ENCODE assay signal across 7 cellular contexts in genomic region chr19:40453943-40454342, GRCh38. TPM values are rescaled to one million over a fixed set of nuclear protein-coding genes. Genes with fewer than 3 reads are reported as not detected.
DNase-seq lines count a peak whose midpoint lies in the region; ATAC-seq, FAIRE-seq and TF ChIP-seq lines count a peak whose summit lies in the region.
"Not testable (repeated sequence)": the region's sequence is repeated elsewhere in the genome, so short reads cannot be mapped to it uniquely, and the experiment has no call there.

No MANE protein-coding gene starts in this region.

- H2AK5ac ChIP-seq in IMR-90 (ENCODE audit: low read depth, low read length) = 0 out of 2 replicates have a peak overlapping the region, but pooled peaks have one; percentile 16

- not testable (repeated sequence) for H2AFZ ChIP-seq in IMR-90 (replicated peaks; ENCODE audit: low read length, poor library complexity); K562 (ENCODE audit: low read depth, low read length)

- WGBS in A549 (ENCODE audit: missing lambda C conversion rate) = 94% methylated on average over 6 of the region's 6 CpGs
- WGBS in IMR-90 (ENCODE audit: extremely low coverage in 2 of 2, insufficient read length in 1 of 2), 2 experiments = no CpG with 5 or more reads among the region's 6 CpGs
- 94% methylated on average over 4 of the region's 6 CpGs for whole genome bisulfite sequencing in K562 (ENCODE audit: insufficient coverage, low coverage, missing lambda C conversion rate)
- 42 to 70% methylated on average over 6 of the region's 6 CpGs for WGBS in esophagus squamous epithelium, 2 donors

- H3K27me3 ChIP-seq in IMR-90 (ENCODE audit: control insufficient read depth, insufficient read depth, low read length); K562 (ENCODE audit: control insufficient read depth in 2 of 2, insufficient read depth in 2 of 2, low read length in 2 of 2); esophagus squamous epithelium: not testable (repeated sequence)

- not testable (repeated sequence) for H3K79me2 ChIP-seq in K562 (ENCODE audit: control insufficient read depth, insufficient read depth, low read length)

- BruUV-seq in IMR-90 (replicated peaks; lab: Mats Ljungman, UMichigan); K562 (replicated peaks; lab: Mats Ljungman, UMichigan): not testable (repeated sequence)

- H3K18ac ChIP-seq in IMR-90 (ENCODE audit: low read depth, low read length) = not testable (repeated sequence)

- not testable (repeated sequence) for H3K9ac ChIP-seq in IMR-90 (ENCODE audit: low read depth, low read length); K562 (ENCODE audit: insufficient read depth in 1 of 2, low read depth in 2 of 2, low read length in 2 of 2)

- not testable (repeated sequence) for H3K4me2 ChIP-seq in A549; IMR-90 (ENCODE audit: low read depth, low read length); K562 (ENCODE audit: insufficient read depth, low read length)

- not testable (repeated sequence) for H3K9me3 ChIP-seq in A549; IMR-90 (ENCODE audit: control insufficient read depth, insufficient read depth, low read length); K562 (replicated peaks; ENCODE audit: control insufficient read depth, insufficient read depth, low read depth, low read length); esophagus squamous epithelium

- in situ Hi-C loops in IMR-90 (cut with MboI; ENCODE audit: low sequenced_read_pairs); K562 (cut with MboI): not testable (repeated sequence)

- not testable (repeated sequence) for H3K27ac ChIP-seq in A549; IMR-90 (ENCODE audit: insufficient read depth, low read length); K562 (ENCODE audit: extremely low read depth, low read depth, low read length)
- H3K27ac ChIP-seq in esophagus squamous epithelium = peak overlapping the region; percentile 28 to 67 (median 50)

- not testable (repeated sequence) for H2BK120ac ChIP-seq in IMR-90 (ENCODE audit: low read depth, low read length)

- not testable (repeated sequence) for H4K5ac ChIP-seq in IMR-90 (ENCODE audit: low read depth, low read length)

- H3K4ac ChIP-seq in IMR-90 (ENCODE audit: low read depth, low read length) = not testable (repeated sequence)

- TF ChIP-seq EP300 in A549 (IDR thresholded peaks at IDR 0.05); K562 (IDR thresholded peaks at IDR 0.05; ENCODE audit: low read length): not testable (repeated sequence)

- not testable (repeated sequence) for TF ChIP-seq CTCF in A549 (IDR thresholded peaks at IDR 0.05); IMR-90 (conservative IDR thresholded peaks at IDR 0.05; ENCODE audit: low read depth, low read length); K562 (IDR thresholded peaks at IDR 0.05 in 2 of 3, conservative IDR thresholded peaks at IDR 0.05 in 1 of 3; ENCODE audit: insufficient read depth in 2 of 3, low read depth in 1 of 3, low read length in 3 of 3); esophagus squamous epithelium (IDR thresholded peaks at IDR 0.05)

- not testable (repeated sequence) for H4K20me1 ChIP-seq in IMR-90 (ENCODE audit: insufficient read depth, low read length); K562 (replicated peaks; ENCODE audit: control insufficient read depth, insufficient read depth, low read length)

- TF ChIP-seq RAD21 in A549 (conservative IDR thresholded peaks at IDR 0.05 in 1 of 2, IDR thresholded peaks at IDR 0.05 in 1 of 2); IMR-90 (IDR thresholded peaks at IDR 0.05; ENCODE audit: low read length); K562 (CRISPR knock-in tag; conservative IDR thresholded peaks at IDR 0.05 in 1 of 2, IDR thresholded peaks at IDR 0.05 in 1 of 2): not testable (repeated sequence)

- H3K14ac ChIP-seq in IMR-90 (replicated peaks; ENCODE audit: low read depth, low read length) = not testable (repeated sequence)

- not testable (repeated sequence) for ATAC-seq in A549, K562
- peak; percentile 44 for ATAC-seq in IMR-90 (ENCODE audit: low read depth)

- not testable (repeated sequence) for H3K9me1 ChIP-seq in IMR-90 (ENCODE audit: insufficient read depth, low read length); K562 (ENCODE audit: control insufficient read depth, insufficient read depth, low read length)

- POLR2A ChIA-PET in A549 (lab: Yijun Ruan, JAX) = interaction anchor here (0.8 to 2.4 kb wide), 5 partner anchors 9 to 28 kb away, joined by 3 to 13 read pairs (median 4); partner anchors contain the start of genes BLVRB and SERTAD1
- POLR2A ChIA-PET in IMR-90 (lab: Charles Lee; ENCODE audit: unreplicated experiment) = not testable (repeated sequence)
- POLR2A ChIA-PET in K562 (lab: Yijun Ruan, JAX) = interaction anchor here (0.6 to 4.2 kb wide), 8 partner anchors 8 to 156 kb away, joined by 3 to 43 read pairs (median 3); partner anchors contain the start of gene BLVRB

- DNase-seq in A549 (ENCODE audit: low read depth in 1 of 2, low spot score in 1 of 2); K562 (ENCODE audit: extremely low read depth in 1 of 4, low spot score in 3 of 4); esophagus squamous epithelium (lab: John Stamatoyannopoulos, UW): not testable (repeated sequence)
- DNase-seq in EL = peak; percentile 46
- peak; percentile 12 for DNase-seq in IMR-90
- DNase-seq in SW480 (ENCODE audit: low spot score) = peak; percentile 33
- peak; percentile 9 for DNase-seq in myocyte (ENCODE audit: low read depth)

- H3K4me3 ChIP-seq in A549; IMR-90 (ENCODE audit: insufficient read depth, low read depth, low read length); K562; esophagus squamous epithelium: not testable (repeated sequence)

- FAIRE-seq in A549 (lab: Jason Lieb, UNC) = peak; percentile 72
- FAIRE-seq in K562 (lab: Jason Lieb, UNC) = not testable (repeated sequence)

- H2BK5ac ChIP-seq in IMR-90 (ENCODE audit: low read depth, low read length, poor library complexity, severe bottlenecking) = not testable (repeated sequence)

- H2AK9ac ChIP-seq in IMR-90 (replicated peaks; ENCODE audit: low read depth, low read length, poor library complexity) = not testable (repeated sequence)

- H3K79me1 ChIP-seq in IMR-90 (ENCODE audit: low read depth in 1 of 2, low read length in 2 of 2) = not testable (repeated sequence)

- not testable (repeated sequence) for TF ChIP-seq POLR2A in A549 (IDR thresholded peaks at IDR 0.05; ENCODE audit: low read length); IMR-90 (IDR thresholded peaks at IDR 0.05; ENCODE audit: low read depth, low read length); K562 (conservative IDR thresholded peaks at IDR 0.05); esophagus squamous epithelium (IDR thresholded peaks at IDR 0.05)

- intact Hi-C loops in IMR-90 (cut with micrococcal nuclease); K562 (cut with micrococcal nuclease); esophagus squamous epithelium (cut with DNase I): not testable (repeated sequence)

- H3K36me3 ChIP-seq in IMR-90 (ENCODE audit: control insufficient read depth, insufficient read depth, low read length) = not testable (repeated sequence)
- H3K36me3 ChIP-seq in K562 (ENCODE audit: control insufficient read depth, insufficient read depth, low read length) (peaks cover 84% of the 10 kb centered on the region), esophagus squamous epithelium (peaks cover 11 to 70% (median 11%) of the 10 kb centered on the region in 3 donors)

- H2BK15ac ChIP-seq in IMR-90 (ENCODE audit: low read depth, low read length) = not testable (repeated sequence)

- dilution Hi-C loops in IMR-90 (cut with HindIII; ENCODE audit: low sequenced_read_pairs, unreplicated experiment) = not testable (repeated sequence)

- not testable (repeated sequence) for H3K23ac ChIP-seq in IMR-90 (ENCODE audit: low read depth, low read length)

- not testable (repeated sequence) for H4K91ac ChIP-seq in IMR-90 (ENCODE audit: insufficient read depth, low read depth, low read length)

- H3K4me1 ChIP-seq in A549; IMR-90 (ENCODE audit: control insufficient read depth, insufficient read depth, low read length); K562 (replicated peaks in 1 of 2; ENCODE audit: control insufficient read depth in 2 of 2, insufficient read depth in 2 of 2, low read length in 2 of 2): not testable (repeated sequence)
- peaks cover 0 to 20% (median 0%) of the 10 kb centered on the region in 3 donors for H3K4me1 ChIP-seq in esophagus squamous epithelium

- CTCF ChIA-PET in A549 (lab: Yijun Ruan, JAX) (interaction anchor here (0.9 to 46.6 kb wide), 12 partner anchors 9 to 180 kb away, joined by 3 to 950 read pairs (median 6); partner anchors contain the start of genes BLVRB, PRX, SERTAD1 and SERTAD3), IMR-90 (lab: Yijun Ruan, JAX) (interaction anchor here (0.7 to 2.9 kb wide), 2 partner anchors 10 to 26 kb away, joined by 3 to 10 read pairs; no protein-coding TSS in a partner anchor)
- CTCF ChIA-PET in K562 (lab: Yijun Ruan, JAX; ENCODE audit: low intra/inter-chr PET ratio) = not testable (repeated sequence)

- not testable (repeated sequence) for H3K56ac ChIP-seq in IMR-90 (ENCODE audit: extremely low read depth, insufficient read depth, low read length)

- H4K8ac ChIP-seq in IMR-90 (ENCODE audit: low read depth in 2 of 2, low read length in 2 of 2) = not testable (repeated sequence)

- not testable (repeated sequence) for H2BK20ac ChIP-seq in IMR-90 (ENCODE audit: low read depth, low read length)

RNA-seq across cellular contexts. Expression of gene SERTAD3, which starts 9.8 kb away (rescaled TPM):
- polyA plus RNA-seq in A549 (2011; rRNA removed) (40.2 and 41.7 TPM in 2 replicates), A549 (2017; fragmentation: RNase III; extraction: RNeasy Plus Mini Kit Qiagen cat#74134 plus additional on column Dnase treatment) (35.5 to 41.2 TPM (median 39.7 TPM) in 3 replicates), IMR-90 (2012; rRNA removed) (17.9 and 20.5 TPM in 2 replicates), K562 (2011; rRNA removed) (17.6 and 18.9 TPM in 2 replicates), K562 (2014; fragmentation: Illumina TruSeq; extraction: Trizol) (15.1 and 18.6 TPM in 2 replicates), K562 (2014; fragmentation: Nextera tagmentation; extraction: Ambion mirVana) (1 to 10 TPM; 5.4 to 5.9 TPM), K562 (2014; rRNA removed) (18.1 and 18.5 TPM in 2 replicates)
- polyA plus RNA-seq in A549 (2012; cell fraction: cytosol; rRNA removed) = 24.7 and 32.8 TPM in 2 replicates
- 26.5 and 34.1 TPM in 2 replicates for polyA plus RNA-seq in A549 (2012; cell fraction: nucleus; rRNA removed)
- polyA minus RNA-seq in A549 (2011; rRNA and poly(A)+ RNA removed) = 63.1 and 71.7 TPM in 2 replicates
- total RNA-seq in IMR-90 (2012; rRNA removed) (23.3 and 25.6 TPM in 2 replicates), K562 (2014; rRNA removed) (17.5 and 19.3 TPM in 2 replicates), K562 (2014; rRNA removed; fragmentation: Illumina TruSeq; extraction: Trizol) (16.1 and 17.2 TPM in 2 replicates), K562 (2015; rRNA removed; fragmentation: Illumina TruSeq; extraction: Trizol) (21.6 and 27.7 TPM in 2 replicates), K562 (2021) (28.9 and 31.4 TPM in 2 replicates), esophagus squamous epithelium (10 to 100 TPM in 3 of 4 donors, 1 to 10 TPM in 1; 8.9 to 17.4 (median 12.0) TPM), myocyte (28.1 and 35.2 TPM in 2 replicates)
- 11.3 and 12.1 TPM in 2 replicates for polyA plus RNA-seq in IMR-90 (2012; cell fraction: cytosol; rRNA removed)
- polyA plus RNA-seq in IMR-90 (2012; cell fraction: nucleus; rRNA removed; ENCODE audit: low replicate concordance) = 9.0 and 10.8 TPM in 2 replicates
- total RNA-seq in K562 (2011; cell fraction: chromatin; rRNA removed; ENCODE audit: low replicate concordance) = 16.7 and 27.2 TPM in 2 replicates
- total RNA-seq in K562 (2011; cell fraction: nucleolus; rRNA removed) = 20.4 and 20.7 TPM in 2 replicates
- total RNA-seq in K562 (2011; cell fraction: nucleoplasm; rRNA removed) = 24.9 and 26.9 TPM in 2 replicates
- 19.3 and 35.5 TPM in 2 replicates for polyA plus RNA-seq in K562 (2011; cell fraction: cytosol; rRNA removed)
- polyA plus RNA-seq in K562 (2011; cell fraction: nucleus; rRNA removed) = 17.8 and 23.4 TPM in 2 replicates
- polyA plus RNA-seq in K562 (2012) = 20.7 and 22.0 TPM in 2 replicates
- 18.4 and 23.4 TPM in 2 replicates for polyA minus RNA-seq in K562 (2011; rRNA and poly(A)+ RNA removed)
- polyA minus RNA-seq in K562 (2011; cell fraction: cytosol; rRNA and poly(A)+ RNA removed) = 24.3 and 28.9 TPM in 2 replicates
- 8.1 and 13.9 TPM in 2 replicates for polyA minus RNA-seq in K562 (2011; cell fraction: nucleus; rRNA and poly(A)+ RNA removed)
- 42.8 TPM for polyA plus RNA-seq in myocyte (2012)

RNA-seq across cellular contexts. Expression of gene BLVRB, which starts 11.6 kb away (rescaled TPM):
- 202 and 241 TPM in 2 replicates for polyA plus RNA-seq in A549 (2011; rRNA removed)
- 713 and 819 TPM in 2 replicates for polyA plus RNA-seq in A549 (2012; cell fraction: cytosol; rRNA removed)
- 565 and 810 TPM in 2 replicates for polyA plus RNA-seq in A549 (2012; cell fraction: nucleus; rRNA removed)
- 280 to 298 TPM (median 296 TPM) in 3 replicates for polyA plus RNA-seq in A549 (2017; fragmentation: RNase III; extraction: RNeasy Plus Mini Kit Qiagen cat#74134 plus additional on column Dnase treatment)
- 192 and 225 TPM in 2 replicates for polyA minus RNA-seq in A549 (2011; rRNA and poly(A)+ RNA removed)
- 65.2 and 67.5 TPM in 2 replicates for total RNA-seq in IMR-90 (2012; rRNA removed)
- 102 and 113 TPM in 2 replicates for polyA plus RNA-seq in IMR-90 (2012; rRNA removed)
- polyA plus RNA-seq in IMR-90 (2012; cell fraction: cytosol; rRNA removed) = 102 and 191 TPM in 2 replicates
- polyA plus RNA-seq in IMR-90 (2012; cell fraction: nucleus; rRNA removed; ENCODE audit: low replicate concordance) = 34.9 and 86.3 TPM in 2 replicates
- total RNA-seq in K562 (2011; cell fraction: chromatin; rRNA removed; ENCODE audit: low replicate concordance) = 26.9 and 65.0 TPM in 2 replicates
- 107 and 125 TPM in 2 replicates for total RNA-seq in K562 (2011; cell fraction: nucleolus; rRNA removed)
- 74.7 and 75.7 TPM in 2 replicates for total RNA-seq in K562 (2011; cell fraction: nucleoplasm; rRNA removed)
- total RNA-seq in K562 (2014; rRNA removed) = 749 and 813 TPM in 2 replicates
- total RNA-seq in K562 (2014; rRNA removed; fragmentation: Illumina TruSeq; extraction: Trizol) = 110 and 229 TPM in 2 replicates
- total RNA-seq in K562 (2015; rRNA removed; fragmentation: Illumina TruSeq; extraction: Trizol) = 331 and 332 TPM in 2 replicates
- total RNA-seq in K562 (2021) = 457 and 476 TPM in 2 replicates
- polyA plus RNA-seq in K562 (2011; rRNA removed) = 368 and 461 TPM in 2 replicates
- 836 and 2,229 TPM in 2 replicates for polyA plus RNA-seq in K562 (2011; cell fraction: cytosol; rRNA removed)
- polyA plus RNA-seq in K562 (2011; cell fraction: nucleus; rRNA removed) = 252 and 288 TPM in 2 replicates
- polyA plus RNA-seq in K562 (2012) = 416 and 585 TPM in 2 replicates
- polyA plus RNA-seq in K562 (2014; fragmentation: Illumina TruSeq; extraction: Trizol) = 260 and 428 TPM in 2 replicates
- 100 to 1,000 TPM in 1 of 2 experiments, 10 to 100 TPM in 1; 81.1 to 184 TPM for polyA plus RNA-seq in K562 (2014; fragmentation: Nextera tagmentation; extraction: Ambion mirVana)
- polyA plus RNA-seq in K562 (2014; rRNA removed) = 634 and 677 TPM in 2 replicates
- polyA minus RNA-seq in K562 (2011; rRNA and poly(A)+ RNA removed) = 85.4 and 138 TPM in 2 replicates
- 198 and 225 TPM in 2 replicates for polyA minus RNA-seq in K562 (2011; cell fraction: cytosol; rRNA and poly(A)+ RNA removed)
- polyA minus RNA-seq in K562 (2011; cell fraction: nucleus; rRNA and poly(A)+ RNA removed) = 34.6 and 38.7 TPM in 2 replicates
- 100 to 1,000 TPM; 177 to 283 (median 236) TPM for total RNA-seq in esophagus squamous epithelium
- 75.8 and 76.3 TPM in 2 replicates for total RNA-seq in myocyte
- 101 TPM for polyA plus RNA-seq in myocyte (2012)

RNA-seq across cellular contexts. Expression of gene SPTBN4, which starts 12.9 kb away (rescaled TPM):
- polyA plus RNA-seq in A549 (2011; rRNA removed) (1.4 and 2.2 TPM in 2 replicates), A549 (2017; fragmentation: RNase III; extraction: RNeasy Plus Mini Kit Qiagen cat#74134 plus additional on column Dnase treatment) (1.2 to 2.0 TPM (median 1.4 TPM) in 3 replicates), IMR-90 (2012; rRNA removed) (0.59 and 0.91 TPM in 2 replicates), K562 (2011; rRNA removed) (1.2 and 1.3 TPM in 2 replicates), K562 (2014; fragmentation: Illumina TruSeq; extraction: Trizol) (0.51 and 0.70 TPM in 2 replicates), K562 (2014; fragmentation: Nextera tagmentation; extraction: Ambion mirVana) (under 1 TPM; 0.01 to 0.10 TPM), K562 (2014; rRNA removed) (1.2 and 1.3 TPM in 2 replicates)
- 2.0 TPM in 2 replicates for polyA plus RNA-seq in A549 (2012; cell fraction: cytosol; rRNA removed)
- 3.9 and 4.2 TPM in 2 replicates for polyA plus RNA-seq in A549 (2012; cell fraction: nucleus; rRNA removed)
- 1.1 and 1.2 TPM in 2 replicates for polyA minus RNA-seq in A549 (2011; rRNA and poly(A)+ RNA removed)
- total RNA-seq in IMR-90 (2012; rRNA removed) (0.72 and 0.83 TPM in 2 replicates), K562 (2014; rRNA removed) (0.86 and 2.0 TPM in 2 replicates), K562 (2014; rRNA removed; fragmentation: Illumina TruSeq; extraction: Trizol) (0.16 and 0.47 TPM in 2 replicates), K562 (2015; rRNA removed; fragmentation: Illumina TruSeq; extraction: Trizol) (0.83 and 1.3 TPM in 2 replicates), K562 (2021) (1.5 and 1.6 TPM in 2 replicates), esophagus squamous epithelium (1 to 10 TPM in 2 of 4 donors, under 1 TPM in 2; 0.08 to 2.0 (median 1.2) TPM), myocyte (0.31 and 1.3 TPM in 2 replicates)
- 0.50 and 1.9 TPM in 2 replicates for polyA plus RNA-seq in IMR-90 (2012; cell fraction: cytosol; rRNA removed)
- polyA plus RNA-seq in IMR-90 (2012; cell fraction: nucleus; rRNA removed; ENCODE audit: low replicate concordance) = 2.4 and 2.6 TPM in 2 replicates
- 5.7 and 11.0 TPM in 2 replicates for total RNA-seq in K562 (2011; cell fraction: chromatin; rRNA removed; ENCODE audit: low replicate concordance)
- total RNA-seq in K562 (2011; cell fraction: nucleolus; rRNA removed) = 3.8 and 4.5 TPM in 2 replicates
- 5.3 and 6.9 TPM in 2 replicates for total RNA-seq in K562 (2011; cell fraction: nucleoplasm; rRNA removed)
- polyA plus RNA-seq in K562 (2011; cell fraction: cytosol; rRNA removed) = 0.94 and 1.8 TPM in 2 replicates
- polyA plus RNA-seq in K562 (2011; cell fraction: nucleus; rRNA removed) = 2.6 and 3.5 TPM in 2 replicates
- 1.7 and 1.9 TPM in 2 replicates for polyA plus RNA-seq in K562 (2012)
- polyA minus RNA-seq in K562 (2011; rRNA and poly(A)+ RNA removed) = 1.1 and 1.5 TPM in 2 replicates
- polyA minus RNA-seq in K562 (2011; cell fraction: cytosol; rRNA and poly(A)+ RNA removed) = 0.38 and 0.46 TPM in 2 replicates
- 0.81 and 1.4 TPM in 2 replicates for polyA minus RNA-seq in K562 (2011; cell fraction: nucleus; rRNA and poly(A)+ RNA removed)
- 1.6 TPM for polyA plus RNA-seq in myocyte (2012)

RNA-seq across cellular contexts. Expression of gene SERTAD1, which starts 28.2 kb away (rescaled TPM):
- polyA plus RNA-seq in A549 (2011; rRNA removed) (10.0 and 10.7 TPM in 2 replicates), A549 (2017; fragmentation: RNase III; extraction: RNeasy Plus Mini Kit Qiagen cat#74134 plus additional on column Dnase treatment) (12.5 to 14.9 TPM (median 13.6 TPM) in 3 replicates), IMR-90 (2012; rRNA removed) (21.1 and 29.5 TPM in 2 replicates), K562 (2011; rRNA removed) (6.1 and 6.8 TPM in 2 replicates), K562 (2014; fragmentation: Illumina TruSeq; extraction: Trizol) (2.3 and 5.0 TPM in 2 replicates), K562 (2014; fragmentation: Nextera tagmentation; extraction: Ambion mirVana) (under 1 TPM; 0.15 to 0.85 TPM), K562 (2014; rRNA removed) (6.7 TPM in 2 replicates)
- 30.9 and 31.2 TPM in 2 replicates for polyA plus RNA-seq in A549 (2012; cell fraction: cytosol; rRNA removed)
- 21.4 and 24.8 TPM in 2 replicates for polyA plus RNA-seq in A549 (2012; cell fraction: nucleus; rRNA removed)
- 4.6 and 4.7 TPM in 2 replicates for polyA minus RNA-seq in A549 (2011; rRNA and poly(A)+ RNA removed)
- total RNA-seq in IMR-90 (2012; rRNA removed) (25.6 and 27.4 TPM in 2 replicates), K562 (2014; rRNA removed) (8.1 and 10.9 TPM in 2 replicates), K562 (2014; rRNA removed; fragmentation: Illumina TruSeq; extraction: Trizol) (2.1 and 2.8 TPM in 2 replicates), K562 (2015; rRNA removed; fragmentation: Illumina TruSeq; extraction: Trizol) (4.9 and 5.5 TPM in 2 replicates), K562 (2021) (8.7 and 8.9 TPM in 2 replicates), esophagus squamous epithelium (10 to 100 TPM; 10.2 to 24.9 (median 16.2) TPM), myocyte (12.9 and 23.0 TPM in 2 replicates)
- polyA plus RNA-seq in IMR-90 (2012; cell fraction: cytosol; rRNA removed) = 44.7 and 59.8 TPM in 2 replicates
- 12.6 and 23.7 TPM in 2 replicates for polyA plus RNA-seq in IMR-90 (2012; cell fraction: nucleus; rRNA removed; ENCODE audit: low replicate concordance)
- 3.1 and 8.3 TPM in 2 replicates for total RNA-seq in K562 (2011; cell fraction: chromatin; rRNA removed; ENCODE audit: low replicate concordance)
- 10.3 and 11.0 TPM in 2 replicates for total RNA-seq in K562 (2011; cell fraction: nucleolus; rRNA removed)
- 7.5 and 8.9 TPM in 2 replicates for total RNA-seq in K562 (2011; cell fraction: nucleoplasm; rRNA removed)
- polyA plus RNA-seq in K562 (2011; cell fraction: cytosol; rRNA removed) = 7.4 and 18.7 TPM in 2 replicates
- polyA plus RNA-seq in K562 (2011; cell fraction: nucleus; rRNA removed) = 5.6 and 9.1 TPM in 2 replicates
- 6.7 and 8.9 TPM in 2 replicates for polyA plus RNA-seq in K562 (2012)
- polyA minus RNA-seq in K562 (2011; rRNA and poly(A)+ RNA removed) = 1.9 and 2.1 TPM in 2 replicates
- 3.5 and 4.5 TPM in 2 replicates for polyA minus RNA-seq in K562 (2011; cell fraction: cytosol; rRNA and poly(A)+ RNA removed)
- polyA minus RNA-seq in K562 (2011; cell fraction: nucleus; rRNA and poly(A)+ RNA removed) = 1.8 and 3.6 TPM in 2 replicates
- polyA plus RNA-seq in myocyte (2012) = 21.1 TPM

RNA-seq across cellular contexts. Expression of gene PRX, which starts 40.8 kb away (rescaled TPM):
- 1.5 and 1.6 TPM in 2 replicates for polyA plus RNA-seq in A549 (2011; rRNA removed)
- polyA plus RNA-seq in A549 (2012; cell fraction: cytosol; rRNA removed) = 0.91 and 1.1 TPM in 2 replicates
- polyA plus RNA-seq in A549 (2012; cell fraction: nucleus; rRNA removed) = 1.7 and 1.8 TPM in 2 replicates
- polyA plus RNA-seq in A549 (2017; fragmentation: RNase III; extraction: RNeasy Plus Mini Kit Qiagen cat#74134 plus additional on column Dnase treatment) = 1.3 to 1.8 TPM (median 1.8 TPM) in 3 replicates
- polyA minus RNA-seq in A549 (2011; rRNA and poly(A)+ RNA removed) = 0.87 and 1.1 TPM in 2 replicates
- 0.83 and 0.90 TPM in 2 replicates for total RNA-seq in IMR-90 (2012; rRNA removed)
- 1.7 and 1.8 TPM in 2 replicates for polyA plus RNA-seq in IMR-90 (2012; rRNA removed)
- polyA plus RNA-seq in IMR-90 (2012; cell fraction: cytosol; rRNA removed) = 1.5 and 1.8 TPM in 2 replicates
- 1.7 and 2.9 TPM in 2 replicates for polyA plus RNA-seq in IMR-90 (2012; cell fraction: nucleus; rRNA removed; ENCODE audit: low replicate concordance)
- 1.8 and 4.5 TPM in 2 replicates for total RNA-seq in K562 (2011; cell fraction: chromatin; rRNA removed; ENCODE audit: low replicate concordance)
- 2.7 and 2.8 TPM in 2 replicates for total RNA-seq in K562 (2011; cell fraction: nucleolus; rRNA removed)
- 2.1 and 2.2 TPM in 2 replicates for total RNA-seq in K562 (2011; cell fraction: nucleoplasm; rRNA removed)
- total RNA-seq in K562 (2014; rRNA removed) = 2.8 and 3.8 TPM in 2 replicates
- 0.61 and 0.65 TPM in 2 replicates for total RNA-seq in K562 (2014; rRNA removed; fragmentation: Illumina TruSeq; extraction: Trizol)
- 1.8 and 2.0 TPM in 2 replicates for total RNA-seq in K562 (2015; rRNA removed; fragmentation: Illumina TruSeq; extraction: Trizol)
- 2.9 and 3.5 TPM in 2 replicates for total RNA-seq in K562 (2021)
- polyA plus RNA-seq in K562 (2011; rRNA removed) = 1.5 and 1.7 TPM in 2 replicates
- 1.4 and 1.7 TPM in 2 replicates for polyA plus RNA-seq in K562 (2011; cell fraction: cytosol; rRNA removed)
- 1.0 and 1.8 TPM in 2 replicates for polyA plus RNA-seq in K562 (2011; cell fraction: nucleus; rRNA removed)
- polyA plus RNA-seq in K562 (2012) = 2.5 and 4.5 TPM in 2 replicates
- polyA plus RNA-seq in K562 (2014; fragmentation: Illumina TruSeq; extraction: Trizol) = 1.3 and 2.1 TPM in 2 replicates
- polyA plus RNA-seq in K562 (2014; fragmentation: Nextera tagmentation; extraction: Ambion mirVana) = not detected
- 1.4 and 1.7 TPM in 2 replicates for polyA plus RNA-seq in K562 (2014; rRNA removed)
- polyA minus RNA-seq in K562 (2011; rRNA and poly(A)+ RNA removed) = 1.4 and 1.5 TPM in 2 replicates
- 2.1 and 2.8 TPM in 2 replicates for polyA minus RNA-seq in K562 (2011; cell fraction: cytosol; rRNA and poly(A)+ RNA removed)
- 0.54 and 1.00 TPM in 2 replicates for polyA minus RNA-seq in K562 (2011; cell fraction: nucleus; rRNA and poly(A)+ RNA removed)
- 1 to 10 TPM in 3 of 4 donors, under 1 TPM in 1; 0.70 to 6.1 (median 2.4) TPM for total RNA-seq in esophagus squamous epithelium
- total RNA-seq in myocyte = 2.6 and 2.8 TPM in 2 replicates
- 3.6 TPM for polyA plus RNA-seq in myocyte (2012)
